ENCODE assay signal across 7 cellular contexts in genomic region chr1:23431431-23431830, GRCh38.
"Had no signal": no experiment of that assay in that cellular context is flagged by ENCODE, and none has a peak within 500 bp of the region (broad histone marks: within the 10 kb centered on the region; RNA-seq: fewer than 3 reads in every experiment).

No MANE protein-coding gene starts in this region.

- ATAC-seq: GM12878 had no signal

- DNase-seq: GDM1, GF-D8 had no signal

- H3K4me3 ChIP-seq: GM12878 had no signal

- FAIRE-seq: G401.6, GM12878, GM12891, GM18507, GM19239 had no signal
